ENCODE assay signal across 9 cellular contexts in genomic region chr2:31729442-31730092, GRCh38.
A peak's percentile ranks its signal among the peaks of the same experiment; 100 is the strongest.
DNase-seq lines count a peak whose midpoint lies in the region; ATAC-seq and TF ChIP-seq lines count a peak whose summit lies in the region.
"Had no signal": no experiment of that assay in that cellular context is flagged by ENCODE, and none has a peak within 500 bp of the region (broad histone marks: within the 10 kb centered on the region; RNA-seq: fewer than 3 reads in every experiment).

No MANE protein-coding gene starts in this region.

- no peak overlapping the region for H3K4me3 ChIP-seq in astrocyte of the cerebellum (ENCODE audit: low read depth, low read length)

- peak; percentile 46; the same call in 1 of the 2 replicates for TF ChIP-seq CTCF in GM12874 (IDR thresholded peaks at IDR 0.05; ENCODE audit: insufficient read depth, low read depth, low read length)
- TF ChIP-seq CTCF in astrocyte of the cerebellum (IDR thresholded peaks at IDR 0.05; ENCODE audit: low read depth, low read length, missing control alignments): peak; percentile 35
- peak; percentile 47 for TF ChIP-seq CTCF in neural crest cell (conservative IDR thresholded peaks at IDR 0.05)

- H3K4me1 Mint-ChIP-seq in neural crest cell: no peaks in the 10 kb centered on the region

- H3K9me3 Mint-ChIP-seq in neural crest cell: peaks cover 3% of the 10 kb centered on the region

- DNase-seq in NAMALWA (ENCODE audit: low spot score) (peak; percentile 57), astrocyte of the cerebellum (ENCODE audit: low read depth) (no peak), neural crest cell (ENCODE audit: low read depth, low spot score) (no peak), NOMO-1 (lab: John Stamatoyannopoulos, UW; ENCODE audit: unreplicated experiment in 2 of 2) (no peak), occipital lobe (lab: John Stamatoyannopoulos, UW) (no peak)
- DNase-seq in NK-92 treated with Interleukin-12 subunit alpha and Interleukin-12 subunit beta, amount 100 ng/mL, for 24 hours (lab: John Stamatoyannopoulos, UW): no peak
- DNase-seq: NCI-H2227 treated with DMSO at 0.1 percent for 48 hours had no signal

- H3K36me3 Mint-ChIP-seq in neural crest cell (ENCODE audit: low read depth): no peaks in the 10 kb centered on the region

- H3K4me3 Mint-ChIP-seq in neural crest cell: no peak overlapping the region

- H3K27ac Mint-ChIP-seq in neural crest cell (ENCODE audit: unreplicated experiment): no peak overlapping the region

- peaks cover 12% of the 10 kb centered on the region for H3K27me3 Mint-ChIP-seq in neural crest cell (ENCODE audit: low read depth)

- in situ Hi-C loops in astrocyte of the cerebellum (cut with HindIII; ENCODE audit: low sequenced_read_pairs): no loop called here

- ATAC-seq in HG03457 (IDR thresholded peaks at IDR 0.05; ENCODE audit: unreplicated experiment): no peak
